In genomic region chr9:6105738-6106137, GRCh38 we compare ENCODE assay signal across 1 cellular context.
TF ChIP-seq lines count a peak whose summit lies in the region.

No MANE protein-coding gene starts in this region.

TF ChIP-seq in HCT116, 20 proteins besides CTCF, POLR2A, EP300 and RAD21 (continued from another document):
- TF ChIP-seq REST (IDR thresholded peaks at IDR 0.05; ENCODE audit: low read depth) (no peak), CEBPB (IDR thresholded peaks at IDR 0.05; ENCODE audit: low read depth) (no peak), ZFX (IDR thresholded peaks at IDR 0.05) (no peak), EZH2phosphoT487 (IDR thresholded peaks at IDR 0.05; ENCODE audit: borderline replicate concordance) (no peak), SIN3A (IDR thresholded peaks at IDR 0.05; ENCODE audit: low read depth) (no peak), ZNF274 (IDR thresholded peaks at IDR 0.05; ENCODE audit: low read depth, low read length) (no peak)
